36 cellular contexts compared by ENCODE assay signal in genomic region chr3:136639069-136639468, GRCh38.
"Had no signal": no experiment of that assay in that cellular context is flagged by ENCODE, and none has a peak within 500 bp of the region (broad histone marks: within the 10 kb centered on the region; RNA-seq: fewer than 3 reads in every experiment).

No MANE protein-coding gene starts in this region.

- H3K4me3 ChIP-seq: MG63, PC-9 had no signal

- H3K4me2 ChIP-seq: PC-9 had no signal

- H3K27ac ChIP-seq: PC-9, RWPE1, VCaP had no signal

- H3K27me3 ChIP-seq: MG63 had no signal

- ATAC-seq: activated CD8-positive, alpha-beta T cell treated with anti-CD3 and anti-CD28 coated beads for 36 hours; activated T-cell treated with anti-CD3 and anti-CD28 coated beads, Interleukin-2, amount 50 U/mL, for 72 hours; activated T-helper 17 cell treated with anti-CD3 and anti-CD28 coated beads, Interleukin-2, amount 50 U/mL, for 72 hours; Right ventricle myocardium inferior; SK-N-SH treated with all-trans-retinoic acid at 6 μM for 48 hours had no signal

- DNase-seq: activated CD4-positive, alpha-beta T cell treated with anti-CD3 and anti-CD28 coated beads, Interleukin-2, amount 10 ng/mL, durations not matched to agents 24 days and 14 days; activated CD4-positive, alpha-beta T cell treated with anti-CD3 and anti-CD28 coated beads, Interleukin-2, amount 50 U/mL, for 4 hours; activated CD4-positive, CD25-positive, alpha-beta regulatory T cell; activated CD8-positive, alpha-beta T cell treated with anti-CD3 and anti-CD28 coated beads for 36 hours; activated effector memory CD4-positive, alpha-beta T cell treated with anti-CD3 and anti-CD28 coated beads, Interleukin-2, amount 50 U/mL, for 16 hours; activated naive CD4-positive, alpha-beta T cell; activated naive CD4-positive, alpha-beta T cell treated with anti-CD3 and anti-CD28 coated beads, Interleukin-2, amount 50 U/mL, for 16 hours; activated naive CD8-positive, alpha-beta T cell treated with anti-CD3 and anti-CD28 coated beads, Interleukin-2, amount 10 ng/mL, durations not matched to agents 7 days and 5 days; activated T-cell treated with anti-CD3 and anti-CD28 coated beads, Interleukin-2, amount 50 U/mL, for 1 hour; activated T-cell treated with anti-CD3 and anti-CD28 coated beads, Interleukin-2, amount 50 U/mL, for 72 hours; anterior cingulate cortex; caudate nucleus; Karpas-422; KBM-7; MG63; MV-4-11; NCI-H1092; NCI-H1436 treated with DMSO at 0.1 percent for 48 hours; NCI-H1694 treated with DMSO at 0.1 percent for 48 hours; NCI-H2029; NCI-H345; NCI-H524 treated with DMSO at 0.1 percent for 48 hours; NK-92 treated with Interleukin-12 subunit alpha and Interleukin-12 subunit beta, amount 100 ng/mL, for 24 hours; PC-9; SIG-M5; SW 1271; T-helper 1 cell; T-helper 2 cell; T-helper 9 cell had no signal

- H2AFZ ChIP-seq: PC-9 had no signal

- H3K4me1 Mint-ChIP-seq: activated CD4-positive, alpha-beta T cell treated with anti-CD3 and anti-CD28 coated beads, Interleukin-2, amount 10 ng/mL, durations not matched to agents 24 days and 14 days had no signal

- H3K9me3 Mint-ChIP-seq: activated CD4-positive, alpha-beta T cell treated with anti-CD3 and anti-CD28 coated beads, Interleukin-2, amount 10 ng/mL, durations not matched to agents 24 days and 14 days; activated T-helper 17 cell treated with anti-CD3 and anti-CD28 coated beads, Interleukin-2, amount 50 U/mL, for 72 hours; IgD-negative memory B cell had no signal

- H3K4me3 Mint-ChIP-seq: activated CD4-positive, alpha-beta T cell treated with anti-CD3 and anti-CD28 coated beads, Interleukin-2, amount 10 ng/mL, durations not matched to agents 24 days and 14 days; activated CD8-positive, alpha-beta T cell treated with anti-CD3 and anti-CD28 coated beads for 36 hours; activated naive CD8-positive, alpha-beta T cell treated with anti-CD3 and anti-CD28 coated beads, Interleukin-2, amount 10 ng/mL, durations not matched to agents 7 days and 5 days; activated T-cell treated with anti-CD3 and anti-CD28 coated beads, Interleukin-2, amount 50 U/mL, for 72 hours; activated T-helper 17 cell treated with anti-CD3 and anti-CD28 coated beads, Interleukin-2, amount 50 U/mL, for 72 hours; brain; IgD-negative memory B cell had no signal

- H3K27ac Mint-ChIP-seq: activated CD4-positive, alpha-beta T cell treated with anti-CD3 and anti-CD28 coated beads, Interleukin-2, amount 10 ng/mL, durations not matched to agents 24 days and 14 days; activated CD8-positive, alpha-beta T cell treated with anti-CD3 and anti-CD28 coated beads for 36 hours; activated naive CD8-positive, alpha-beta T cell treated with anti-CD3 and anti-CD28 coated beads, Interleukin-2, amount 10 ng/mL, durations not matched to agents 7 days and 5 days; activated T-cell treated with anti-CD3 and anti-CD28 coated beads, Interleukin-2, amount 50 U/mL, for 72 hours; activated T-helper 17 cell treated with anti-CD3 and anti-CD28 coated beads, Interleukin-2, amount 50 U/mL, for 72 hours; IgD-negative memory B cell had no signal

- H3K27me3 Mint-ChIP-seq: activated CD4-positive, alpha-beta T cell treated with anti-CD3 and anti-CD28 coated beads, Interleukin-2, amount 10 ng/mL, durations not matched to agents 24 days and 14 days; activated CD8-positive, alpha-beta T cell treated with anti-CD3 and anti-CD28 coated beads for 36 hours; activated naive CD8-positive, alpha-beta T cell treated with anti-CD3 and anti-CD28 coated beads, Interleukin-2, amount 10 ng/mL, durations not matched to agents 7 days and 5 days; activated T-helper 17 cell treated with anti-CD3 and anti-CD28 coated beads, Interleukin-2, amount 50 U/mL, for 72 hours; brain; IgD-negative memory B cell had no signal
